ENCODE assay signal across 15 cellular contexts in the genomic region with DNA sequence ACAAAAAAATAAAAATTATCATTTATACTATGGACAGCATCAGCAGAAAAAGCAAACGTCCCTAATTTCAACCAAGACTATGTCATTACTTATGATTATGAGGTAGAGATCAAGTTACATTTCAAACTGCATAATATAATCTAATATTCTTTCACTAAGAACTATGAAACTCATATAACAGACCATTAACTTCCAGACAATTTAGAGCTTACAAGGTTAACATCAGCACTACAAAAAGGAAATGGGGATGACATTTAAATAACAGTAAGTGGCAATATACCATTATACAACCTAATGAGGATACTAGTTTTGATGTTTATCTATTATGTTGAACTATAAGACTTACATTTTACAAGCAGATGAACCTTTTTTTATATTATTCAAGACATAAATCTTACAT.
DNase-seq lines count a peak whose midpoint lies in the region; ATAC-seq and TF ChIP-seq lines count a peak whose summit lies in the region.
"Had no signal": no experiment of that assay in that cellular context is flagged by ENCODE, and none has a peak within 500 bp of the region (broad histone marks: within the 10 kb centered on the region; RNA-seq: fewer than 3 reads in every experiment).

No MANE protein-coding gene starts in this region.

- H3K9ac ChIP-seq in Loucy (ENCODE audit: low read depth, low read length, poor library complexity, severe bottlenecking), result no peak overlapping the region
- no peak overlapping the region for H3K9ac ChIP-seq in SK-N-MC (ENCODE audit: insufficient read length)

- H2AFZ ChIP-seq in Loucy (ENCODE audit: low read length), result no peak overlapping the region; the same call in 1 of the 2 replicates

- H3K27ac ChIP-seq in SK-N-MC, result no peak overlapping the region
- H3K27ac ChIP-seq: 22Rv1 had no signal

- peaks cover 35% of the 10 kb centered on the region for H3K4me1 ChIP-seq in Loucy (ENCODE audit: insufficient read depth, low read length, poor library complexity, severe bottlenecking)

- no peaks in the 10 kb centered on the region for H3K79me2 ChIP-seq in Loucy (ENCODE audit: insufficient read depth, low read length)

- H3K4me3 ChIP-seq in Loucy (ENCODE audit: low read length, poor library complexity, severe bottlenecking) (no peak overlapping the region), SK-N-MC (no peak overlapping the region)

- H3K36me3 ChIP-seq in Loucy (ENCODE audit: insufficient read depth, low read length) (no peaks in the 10 kb centered on the region), SK-N-MC (ENCODE audit: insufficient read depth, low read length) (no peaks in the 10 kb centered on the region)

- no peak for ATAC-seq in HG02970 (IDR thresholded peaks at IDR 0.05; ENCODE audit: low FRiP score, unreplicated experiment)

- H3F3A ChIP-seq in Loucy (ENCODE audit: low read depth), result no peaks in the 10 kb centered on the region

- H4K20me1 ChIP-seq in Loucy (ENCODE audit: insufficient read depth, low read length, poor library complexity, severe bottlenecking), result no peaks in the 10 kb centered on the region

- DNase-seq in NCI-H1105 treated with DMSO at 0.1 percent for 48 hours (lab: John Stamatoyannopoulos, UW), result peak; percentile 43
- DNase-seq in NCI-H1105 (lab: John Stamatoyannopoulos, UW), result no peak
- peak; percentile 57 for DNase-seq in SK-N-MC (ENCODE audit: low read depth, low spot score)
- peak; percentile 12 for DNase-seq in left kidney (ENCODE audit: low read depth, low spot score)
- no peak for DNase-seq in NCI-H1436 (lab: John Stamatoyannopoulos, UW)
- DNase-seq in A172 (ENCODE audit: low spot score), result no peak
- DNase-seq: ACHN; C1 segment of cervical spinal cord; Calu3; CD4-positive, alpha-beta T cell; DMS 273 treated with DMSO at 0.1 percent for 48 hours; HCEC 1CT had no signal

- peak overlapping the region; percentile 32 for H3K4me2 ChIP-seq in Loucy (ENCODE audit: low read depth, low read length, poor library complexity, severe bottlenecking)

- no peaks in the 10 kb centered on the region for H3K27me3 ChIP-seq in Loucy (ENCODE audit: insufficient read depth, low read length, poor library complexity, severe bottlenecking)

- no peaks in the 10 kb centered on the region for H3K9me3 ChIP-seq in Loucy (ENCODE audit: insufficient read depth, low read depth, low read length)
- no peaks in the 10 kb centered on the region for H3K9me3 ChIP-seq in SK-N-MC (ENCODE audit: low read depth, low read length)

- H3K9me2 ChIP-seq in Loucy (replicated peaks; ENCODE audit: low read depth, low read length), result no peaks in the 10 kb centered on the region

- no peak for TF ChIP-seq CTCF in Loucy (conservative IDR thresholded peaks at IDR 0.05; ENCODE audit: low read length)

Comparison
In these comparisons a context has a peak if more than half of its experiments do, and no peak if none do; other contexts are left out.
1. DNase-seq: peak in NCI-H1105 treated with DMSO at 0.1 percent for 48 hours (single experiment), SK-N-MC (single experiment) and left kidney (single experiment); none in NCI-H1105 (single experiment), NCI-H1436 (single experiment) and A172 (single experiment).